Comparison of ENCODE assay signal across 9 cellular contexts in the genomic region with DNA sequence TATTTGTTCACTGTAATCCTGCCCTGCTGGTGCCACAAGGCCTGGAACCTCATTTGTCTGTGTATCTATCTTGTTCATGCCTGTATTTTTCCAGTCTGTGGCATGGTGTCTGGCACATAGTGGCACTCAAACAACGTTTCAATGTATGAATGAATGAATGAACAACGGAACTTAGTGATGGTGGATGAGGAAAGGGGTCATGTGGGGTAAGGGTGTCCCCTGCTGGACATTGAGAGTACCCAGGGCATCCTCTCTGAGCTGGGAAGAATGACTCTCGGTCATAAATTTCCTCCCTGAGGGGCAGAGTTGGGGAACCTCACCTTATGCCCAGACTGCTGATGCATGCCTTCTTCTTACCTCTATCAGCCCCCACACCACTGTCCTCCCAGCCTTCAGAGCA. TPM values are rescaled to one million over a fixed set of nuclear protein-coding genes. Genes with fewer than 3 reads are reported as not detected.
A peak's percentile ranks its signal among the peaks of the same experiment; 100 is the strongest.
DNase-seq lines count a peak whose midpoint lies in the region; ATAC-seq and TF ChIP-seq lines count a peak whose summit lies in the region.
"Had no signal": no experiment of that assay in that cellular context is flagged by ENCODE, and none has a peak within 500 bp of the region (broad histone marks: within the 10 kb centered on the region; RNA-seq: fewer than 3 reads in every experiment).

No MANE protein-coding gene starts in this region.

- H2AFZ ChIP-seq in mammary epithelial cell (ENCODE audit: low read depth, low read length): no peak overlapping the region

- dilution Hi-C loops in mammary epithelial cell (cut with HindIII; ENCODE audit: low sequenced_read_pairs): loop anchor here (5.0 kb wide), 2 partner anchors 34 to 46 kb away; no protein-coding TSS in a partner anchor

- no peaks in the 10 kb centered on the region for H4K20me1 ChIP-seq in mammary epithelial cell (ENCODE audit: insufficient read depth, low read length)

- peak; percentile 79 for DNase-seq in AG20443 (ENCODE audit: low spot score)
- peak; percentile 86 for DNase-seq in RWPE1 (ENCODE audit: low spot score)
- DNase-seq in mammary epithelial cell: peak; percentile 48
- peak; percentile 51 for DNase-seq in myocyte (ENCODE audit: low read depth)
- no peak for DNase-seq in D341Med (ENCODE audit: low spot score)
- DNase-seq in cerebellar nuclear complex (lab: John Stamatoyannopoulos, UW): no peak

- peaks cover 4% of the 10 kb centered on the region for H3K4me1 ChIP-seq in mammary epithelial cell (ENCODE audit: insufficient read depth, low read length)

- CTCF ChIA-PET in RWPE1 (lab: Yijun Ruan, JAX) (interaction anchor here (0.5 to 1.5 kb wide), 19 partner anchors 9 to 361 kb away, joined by 3 to 7 read pairs (median 3); partner anchors contain the start of genes CNKSR1 and ZNF593), mammary epithelial cell (lab: Charles Lee; ENCODE audit: low non-redundant PET) (interaction anchor here (0.6 to 0.8 kb wide), 4 partner anchors 26 to 158 kb away, joined by 3 to 5 read pairs (median 4); no protein-coding TSS in a partner anchor)

- in situ Hi-C loops in mammary epithelial cell (cut with MboI; ENCODE audit: low sequenced_read_pairs in 2 of 2): loop anchor here in 1 of 2 donors (25.0 kb wide), 2 partner anchors 104 to 229 kb away; partner anchors contain the start of genes C1orf232, FAM110D, SH3BGRL3 and ZNF593

- no peak overlapping the region for H3K4me3 ChIP-seq in mammary epithelial cell (replicated peaks in 1 of 3; ENCODE audit: insufficient read depth in 1 of 3, low read depth in 2 of 3, low read length in 3 of 3)

- intact Hi-C loops in mammary epithelial cell (cut with micrococcal nuclease): loop anchor here (1.0 kb wide), 8 partner anchors 55 to 355 kb away; partner anchors contain the start of gene ZNF593

- POLR2A ChIA-PET in RWPE1 (lab: Yijun Ruan, JAX; ENCODE audit: low non-redundant PET): no interaction called here

- no peaks in the 10 kb centered on the region for H3K27me3 ChIP-seq in mammary epithelial cell (ENCODE audit: insufficient read depth, low read length)

- H3K9me3 ChIP-seq in mammary epithelial cell (replicated peaks; ENCODE audit: insufficient read depth, low read length): no peaks in the 10 kb centered on the region

- no peaks in the 10 kb centered on the region for H3K79me2 ChIP-seq in mammary epithelial cell (ENCODE audit: insufficient read depth, low read length)

- peak; percentile 58; the same call in 1 of the 2 replicates for TF ChIP-seq CTCF in GM12874 (IDR thresholded peaks at IDR 0.05; ENCODE audit: insufficient read depth, low read depth, low read length)
- TF ChIP-seq CTCF in RWPE1 (conservative IDR thresholded peaks at IDR 0.05; ENCODE audit: low read depth): peak; percentile 73
- peak; percentile 91 to 97 for TF ChIP-seq CTCF in mammary epithelial cell (conservative IDR thresholded peaks at IDR 0.05 in 1 of 2, IDR thresholded peaks at IDR 0.05 in 1 of 2; ENCODE audit: extremely low read depth in 1 of 2, insufficient read depth in 1 of 2, low read depth in 1 of 2, low read length in 2 of 2)

- no peak for ATAC-seq in GM21390 (IDR thresholded peaks at IDR 0.05; ENCODE audit: unreplicated experiment)

- BruUV-seq in mammary epithelial cell (replicated peaks; lab: Mats Ljungman, UMichigan): no TSS peak

- WGBS in mammary epithelial cell (ENCODE audit: low coverage, missing lambda C conversion rate): 0% methylated on average over 2 of the region's 3 CpGs

- H3K36me3 ChIP-seq in mammary epithelial cell (ENCODE audit: insufficient read depth, low read length): no peaks in the 10 kb centered on the region

- H3K4me2 ChIP-seq in mammary epithelial cell (ENCODE audit: insufficient read depth, low read depth, low read length): no peak overlapping the region

- no peak overlapping the region for H3K27ac ChIP-seq in RWPE1
- no peak overlapping the region for H3K27ac ChIP-seq in mammary epithelial cell (ENCODE audit: insufficient read depth, low read depth, low read length)

- no peak overlapping the region for H3K9ac ChIP-seq in mammary epithelial cell (ENCODE audit: insufficient read depth, low read length)

RNA-seq across cellular contexts. Expression of gene ZNF683, which starts 18.9 kb away (rescaled TPM):
- not detected for total RNA-seq in mammary epithelial cell
- polyA plus RNA-seq in mammary epithelial cell: not detected
- polyA minus RNA-seq in mammary epithelial cell: not detected
- total RNA-seq in myocyte: not detected in 2 replicates
- polyA plus RNA-seq in myocyte (2012): not detected

RNA-seq across cellular contexts. Expression of gene LIN28A, which starts 19.2 kb away (rescaled TPM):
- total RNA-seq in mammary epithelial cell (not detected), myocyte (not detected in 2 replicates)
- polyA plus RNA-seq in mammary epithelial cell: 0.02 TPM
- not detected for polyA minus RNA-seq in mammary epithelial cell
- not detected for polyA plus RNA-seq in myocyte (2012)
- total RNA-seq: mononuclear cell had no signal

RNA-seq across cellular contexts. Expression of gene CRYBG2, which starts 37.5 kb away (rescaled TPM):
- total RNA-seq in mammary epithelial cell (10 to 100 TPM in 1 of 2 donors, 1 to 10 TPM in 1; 2.2 to 11.0 TPM), myocyte (not detected in 2 replicates)
- polyA plus RNA-seq in mammary epithelial cell: 4.5 TPM
- 26.9 TPM for polyA minus RNA-seq in mammary epithelial cell
- 0.08 TPM for polyA plus RNA-seq in myocyte (2012)

RNA-seq across cellular contexts. Expression of gene DHDDS, which starts 40.7 kb away (rescaled TPM):
- total RNA-seq in mammary epithelial cell: 10 to 100 TPM; 54.3 to 56.7 TPM
- 47.4 TPM for polyA plus RNA-seq in mammary epithelial cell
- polyA minus RNA-seq in mammary epithelial cell: 36.8 TPM
- 51.6 and 55.3 TPM in 2 replicates for total RNA-seq in myocyte
- polyA plus RNA-seq in myocyte (2012): 53.4 TPM

Comparison
In these comparisons a context has a peak if more than half of its experiments do, and no peak if none do; other contexts are left out.
1. DNase-seq: peak in AG20443 (single experiment), RWPE1 (single experiment), mammary epithelial cell (single experiment) and myocyte (single experiment); none in D341Med (single experiment) and cerebellar nuclear complex (0 of 2).
2. Peak in every context shown above with its lines, with median percentiles within 50 percentile points of each other: CTCF ChIP-seq.